8 cellular contexts compared by ENCODE assay signal in the genomic region with DNA sequence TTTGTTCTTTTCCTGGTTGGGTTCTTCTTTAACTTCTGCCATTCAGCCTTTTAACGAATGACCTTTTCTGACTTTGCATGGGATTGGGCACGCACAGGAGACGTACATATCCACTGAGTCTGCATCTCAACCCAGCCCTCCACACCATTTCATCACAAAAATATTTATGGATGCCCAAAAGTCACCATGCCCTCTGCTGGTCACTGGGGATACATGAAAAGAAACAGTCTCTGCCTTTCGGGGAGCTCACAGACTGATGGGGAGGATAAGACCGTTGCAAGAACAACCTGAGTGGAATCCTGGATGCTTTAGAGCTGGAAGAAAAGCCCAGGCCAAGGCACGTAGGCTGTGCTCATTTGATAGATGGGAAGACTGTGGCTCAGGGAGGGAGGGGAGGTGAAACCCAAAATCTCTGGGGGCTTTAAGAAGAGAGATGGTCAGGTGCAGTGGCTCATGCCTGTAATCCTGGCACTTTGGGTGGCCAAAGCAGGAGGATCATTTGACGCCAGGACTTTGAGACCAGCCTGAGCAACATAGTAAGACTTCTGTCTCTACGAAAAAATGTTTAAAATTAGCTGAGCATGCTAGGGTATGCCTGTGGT. TPM values are rescaled to one million over a fixed set of nuclear protein-coding genes. Genes with fewer than 3 reads are reported as not detected.
A peak's percentile ranks its signal among the peaks of the same experiment; 100 is the strongest.
DNase-seq lines count a peak whose midpoint lies in the region; ATAC-seq and TF ChIP-seq lines count a peak whose summit lies in the region.

No MANE protein-coding gene starts in this region.

- no peak overlapping the region for H3K9ac ChIP-seq in colonic mucosa (ENCODE audit: low read depth in 2 of 2, low read length in 2 of 2)
- H3K9ac ChIP-seq in mesendoderm (ENCODE audit: low read length) = no peak overlapping the region

- no peak overlapping the region for H3K27ac ChIP-seq in colonic mucosa
- H3K27ac ChIP-seq in mesendoderm (ENCODE audit: low read depth, low read length) = no peak overlapping the region

- no peak overlapping the region for H2AK5ac ChIP-seq in mesendoderm (ENCODE audit: low read length)

- no peak overlapping the region for H3K4me3 Mint-ChIP-seq in Caco-2 (ENCODE audit: unreplicated experiment)
- no peak overlapping the region for H3K4me3 Mint-ChIP-seq in T-helper 2 cell treated with Interferon-gamma antibody and Interleukin-4, amounts not matched to agents 5 μg/mL and 100 μg/mL, for 36 hours

- peaks cover 11% of the 10 kb centered on the region for H3K27me3 Mint-ChIP-seq in Caco-2 (ENCODE audit: insufficient read depth, unreplicated experiment)
- peaks cover 35% of the 10 kb centered on the region for H3K27me3 Mint-ChIP-seq in T-helper 2 cell treated with Interferon-gamma antibody and Interleukin-4, amounts not matched to agents 5 μg/mL and 100 μg/mL, for 36 hours (ENCODE audit: low read depth)

- H3K4me1 ChIP-seq in Caco-2 (no peaks in the 10 kb centered on the region), colonic mucosa (no peaks in the 10 kb centered on the region), mesendoderm (ENCODE audit: control insufficient read depth, low read depth, low read length) (no peaks in the 10 kb centered on the region)

- no peaks in the 10 kb centered on the region for H3K79me1 ChIP-seq in mesendoderm (ENCODE audit: low read length)

- no peaks in the 10 kb centered on the region for H3K9me3 Mint-ChIP-seq in Caco-2 (ENCODE audit: unreplicated experiment)
- no peaks in the 10 kb centered on the region for H3K9me3 Mint-ChIP-seq in T-helper 2 cell treated with Interferon-gamma antibody and Interleukin-4, amounts not matched to agents 5 μg/mL and 100 μg/mL, for 36 hours

- no peak overlapping the region for H3K4ac ChIP-seq in mesendoderm (ENCODE audit: low read depth, low read length)

- no CpG with 5 or more reads among the region's 8 CpGs for WGBS in mesendoderm (ENCODE audit: extremely low coverage, insufficient coverage, low lambda C conversion rate)

- no peak overlapping the region for H4K8ac ChIP-seq in mesendoderm (ENCODE audit: low read depth, low read length)

- H3K36me3 Mint-ChIP-seq in Caco-2 (ENCODE audit: insufficient read depth, unreplicated experiment) = no peaks in the 10 kb centered on the region
- no peaks in the 10 kb centered on the region for H3K36me3 Mint-ChIP-seq in T-helper 2 cell treated with Interferon-gamma antibody and Interleukin-4, amounts not matched to agents 5 μg/mL and 100 μg/mL, for 36 hours (ENCODE audit: low read depth)

- no peak overlapping the region for H3K18ac ChIP-seq in mesendoderm (ENCODE audit: low read length)

- no TSS peak for BruUV-seq in Caco-2 (replicated peaks; lab: Mats Ljungman, UMichigan)

- H3K27me3 ChIP-seq in Caco-2 (replicated peaks; ENCODE audit: control insufficient read depth, insufficient read depth, low read length) (no peaks in the 10 kb centered on the region), colonic mucosa (no peaks in the 10 kb centered on the region), mesendoderm (ENCODE audit: insufficient read depth, low read length, poor library complexity) (no peaks in the 10 kb centered on the region)

- no peaks in the 10 kb centered on the region for H3K79me2 ChIP-seq in mesendoderm (ENCODE audit: control insufficient read depth, insufficient read depth, low read length)

- no peak overlapping the region for H3K4me2 ChIP-seq in mesendoderm (ENCODE audit: low read length)

- H3K23ac ChIP-seq in mesendoderm (ENCODE audit: low read length) = no peak overlapping the region

- TF ChIP-seq CTCF in Caco-2 (IDR thresholded peaks at IDR 0.05; ENCODE audit: insufficient read depth in 1 of 2, low read depth in 1 of 2, low read length in 1 of 2, severe bottlenecking in 1 of 2, unreplicated experiment in 1 of 2) = peak; percentile 67 to 84
- TF ChIP-seq CTCF in colonic mucosa (IDR thresholded peaks at IDR 0.05) = peak; percentile 40

- H3K36me3 ChIP-seq in Caco-2 (ENCODE audit: control insufficient read depth, insufficient read depth, low read length) (no peaks in the 10 kb centered on the region), colonic mucosa (no peaks in the 10 kb centered on the region), mesendoderm (ENCODE audit: control insufficient read depth, insufficient read depth, low read length) (no peaks in the 10 kb centered on the region)

- no peak overlapping the region for H3K4me3 ChIP-seq in Caco-2 (ENCODE audit: low read depth, low read length)
- H3K4me3 ChIP-seq in colonic mucosa = no peak overlapping the region
- H3K4me3 ChIP-seq in mesendoderm (ENCODE audit: low read length) = no peak overlapping the region

- ATAC-seq in HG03378 (IDR thresholded peaks at IDR 0.05; ENCODE audit: unreplicated experiment) = no peak

- H2BK5ac ChIP-seq in mesendoderm (ENCODE audit: low read length) = no peak overlapping the region

- intact Hi-C loops in Caco-2 (cut with micrococcal nuclease; ENCODE audit: unreplicated experiment) = loop anchor here (1.0 kb wide), 2 partner anchors 23 to 86 kb away; no protein-coding TSS in a partner anchor
- intact Hi-C loops in colonic mucosa (cut with DNase I) = loop anchor here (5.0 to 10.0 kb wide), 2 partner anchors 86 to 102 kb away; no protein-coding TSS in a partner anchor

- H3K9me3 ChIP-seq in Caco-2 = no peaks in the 10 kb centered on the region
- H3K9me3 ChIP-seq in colonic mucosa = no peaks in the 10 kb centered on the region

- H2BK120ac ChIP-seq in mesendoderm (ENCODE audit: low read depth, low read length) = no peak overlapping the region

- POLR2A ChIA-PET in Caco-2 (lab: Charles Lee) = no interaction called here

- H3K27ac Mint-ChIP-seq in Caco-2 (ENCODE audit: unreplicated experiment) = no peak overlapping the region
- H3K27ac Mint-ChIP-seq in T-helper 2 cell treated with Interferon-gamma antibody and Interleukin-4, amounts not matched to agents 5 μg/mL and 100 μg/mL, for 36 hours = no peak overlapping the region

- H3K56ac ChIP-seq in mesendoderm (ENCODE audit: low read length) = no peak overlapping the region

- peak; percentile 53 to 58 for DNase-seq in Caco-2
- DNase-seq in HCEC 1CT = peak; percentile 68
- peak; percentile 74 for DNase-seq in RPMI7951 (ENCODE audit: low read depth)
- no peak for DNase-seq in colonic mucosa
- peak; percentile 55 for DNase-seq in mesendoderm
- DNase-seq in T-helper 2 cell treated with Interferon-gamma antibody and Interleukin-4, amounts not matched to agents 5 μg/mL and 100 μg/mL, for 36 hours (ENCODE audit: low spot score) = no peak
- no peak for DNase-seq in activated gamma-delta T cell treated with Interleukin-2 at 50 U/mL for 16 hours

- no peak overlapping the region for H2BK15ac ChIP-seq in mesendoderm (replicated peaks; ENCODE audit: low read depth)

- CTCF ChIA-PET in Caco-2 (lab: Charles Lee) = interaction anchor here (0.6 to 2.3 kb wide), 21 partner anchors 8 to 244 kb away, joined by 3 to 31 read pairs (median 4); a partner anchor contains a TSS

- H3K4me1 Mint-ChIP-seq in Caco-2 (ENCODE audit: low read depth, unreplicated experiment) = peaks cover 8% of the 10 kb centered on the region
- H3K4me1 Mint-ChIP-seq in T-helper 2 cell treated with Interferon-gamma antibody and Interleukin-4, amounts not matched to agents 5 μg/mL and 100 μg/mL, for 36 hours (ENCODE audit: low read depth) = peaks cover 17% of the 10 kb centered on the region

- H4K5ac ChIP-seq in mesendoderm (ENCODE audit: low read length) = no peak overlapping the region

RNA-seq across cellular contexts. Expression of a gene that starts 7.9 kb away (rescaled TPM):
- total RNA-seq in Caco-2 (2022) = 4.3 and 10.5 TPM in 2 replicates
- total RNA-seq in RPMI7951 (2014; rRNA removed; shearing (Covaris generic)) = 715 and 768 TPM in 2 replicates
- total RNA-seq in colonic mucosa = 100 to 1,000 TPM; 239 to 320 TPM
- polyA plus RNA-seq in mesendoderm (2013, experiment 1 of 2) = 36.7 TPM
- 37.4 TPM for polyA plus RNA-seq in mesendoderm (2013, experiment 2 of 2)

RNA-seq across cellular contexts. Expression of a gene that starts 11.2 kb away (rescaled TPM):
- not detected in 2 replicates for total RNA-seq in Caco-2 (2022)
- not detected in 2 replicates for total RNA-seq in RPMI7951 (2014; rRNA removed; shearing (Covaris generic))
- total RNA-seq in colonic mucosa = 1 to 10 TPM; 3.6 to 4.0 TPM
- polyA plus RNA-seq in mesendoderm (2013, experiment 1 of 2) = 0.22 TPM
- polyA plus RNA-seq in mesendoderm (2013, experiment 2 of 2) = 0.22 TPM

RNA-seq across cellular contexts. Expression of a gene that starts 25.1 kb away (rescaled TPM):
- 0.56 and 2.0 TPM in 2 replicates for total RNA-seq in Caco-2 (2022)
- 604 and 676 TPM in 2 replicates for total RNA-seq in RPMI7951 (2014; rRNA removed; shearing (Covaris generic))
- total RNA-seq in colonic mucosa = 100 to 1,000 TPM; 251 to 359 TPM
- polyA plus RNA-seq in mesendoderm (2013, experiment 1 of 2) = 4.4 TPM
- polyA plus RNA-seq in mesendoderm (2013, experiment 2 of 2) = 6.1 TPM

RNA-seq across cellular contexts. Expression of a gene that starts 32.0 kb away (rescaled TPM):
- not detected in 2 replicates for total RNA-seq in Caco-2 (2022)
- 2.3 and 4.5 TPM in 2 replicates for total RNA-seq in RPMI7951 (2014; rRNA removed; shearing (Covaris generic))
- 10 to 100 TPM; 19.0 to 21.2 TPM for total RNA-seq in colonic mucosa
- 0.08 TPM for polyA plus RNA-seq in mesendoderm (2013, experiment 1 of 2)
- polyA plus RNA-seq in mesendoderm (2013, experiment 2 of 2) = 0.24 TPM

RNA-seq across cellular contexts. Expression of a gene that starts 35.6 kb away (rescaled TPM):
- total RNA-seq in Caco-2 (2022) = not detected in 2 replicates
- total RNA-seq in RPMI7951 (2014; rRNA removed; shearing (Covaris generic)) = not detected in 2 replicates
- not detected for total RNA-seq in colonic mucosa
- not detected for polyA plus RNA-seq in mesendoderm (2013, experiment 1 of 2)
- polyA plus RNA-seq in mesendoderm (2013, experiment 2 of 2) = not detected

Comparison
In these comparisons a context has a peak if more than half of its experiments do, and no peak if none do; other contexts are left out.
1. DNase-seq: peak in Caco-2 (2 of 2), HCEC 1CT (single experiment), RPMI7951 (single experiment) and mesendoderm (single experiment); none in colonic mucosa (single experiment), T-helper 2 cell treated with Interferon-gamma antibody and Interleukin-4, amounts not matched to agents 5 μg/mL and 100 μg/mL, for 36 hours (single experiment) and activated gamma-delta T cell treated with Interleukin-2 at 50 U/mL for 16 hours (single experiment).
2. RNA of a gene that starts 7.9 kb away (total RNA-seq): 715 to 768 TPM in RPMI7951 and 239 to 320 TPM in colonic mucosa; 4.3 to 10.5 TPM in Caco-2; every median in the first group is over 10 times any median in the second.
3. RNA of a gene that starts 25.1 kb away (total RNA-seq): 604 to 676 TPM in RPMI7951 and 251 to 359 TPM in colonic mucosa; 0.56 to 2.0 TPM in Caco-2; every median in the first group is over 10 times any median in the second.